In the genomic region with DNA sequence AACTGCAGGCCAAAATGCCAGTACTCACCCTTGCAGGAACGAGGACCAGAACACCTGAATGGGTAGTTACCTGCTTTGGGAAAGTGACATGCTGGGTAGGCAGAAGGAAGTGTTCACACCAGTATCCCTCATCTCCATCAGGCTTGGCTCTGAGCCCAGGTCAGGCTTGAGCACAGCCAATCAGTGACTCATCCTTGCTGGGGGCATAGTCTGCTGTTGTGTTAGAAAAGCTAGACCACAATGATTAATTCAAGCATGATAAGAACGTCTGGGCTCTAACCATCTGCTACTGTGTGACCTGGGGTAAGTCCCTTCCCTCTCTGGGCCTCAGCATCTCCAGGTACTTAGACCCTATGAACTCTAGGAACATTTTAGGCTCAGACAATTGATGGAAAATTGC, we compare ENCODE assay signal across 1 cellular context.
A peak's percentile ranks its signal among the peaks of the same experiment; 100 is the strongest.
TF ChIP-seq lines count a peak whose summit lies in the region.

No MANE protein-coding gene starts in this region.

TF ChIP-seq in HEK293, 187 proteins besides CTCF, POLR2A, EP300 and RAD21 (continued from another document):
- TF ChIP-seq, protein P1, sequence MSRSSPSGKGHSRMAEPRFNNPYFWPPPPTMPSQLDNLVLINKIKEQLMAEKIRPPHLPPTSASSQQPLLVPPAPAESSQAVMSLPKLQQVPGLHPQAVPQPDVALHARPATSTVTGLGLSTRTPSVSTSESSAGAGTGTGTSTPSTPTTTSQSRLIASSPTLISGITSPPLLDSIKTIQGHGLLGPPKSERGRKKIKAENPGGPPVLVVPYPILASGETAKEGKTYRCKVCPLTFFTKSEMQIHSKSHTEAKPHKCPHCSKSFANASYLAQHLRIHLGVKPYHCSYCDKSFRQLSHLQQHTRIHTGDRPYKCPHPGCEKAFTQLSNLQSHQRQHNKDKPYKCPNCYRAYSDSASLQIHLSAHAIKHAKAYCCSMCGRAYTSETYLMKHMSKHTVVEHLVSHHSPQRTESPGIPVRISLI (tag by site-specific recombination; IDR thresholded peaks at IDR 0.05): no peak
- TF ChIP-seq ZNF341 (tag by site-specific recombination; IDR thresholded peaks at IDR 0.05; ENCODE audit: low read depth) (no peak), ZNF530 (tag by site-specific recombination; IDR thresholded peaks at IDR 0.05; ENCODE audit: low read depth) (no peak), ZBTB6 (tag by site-specific recombination; IDR thresholded peaks at IDR 0.05) (no peak), GLIS1 (tag by site-specific recombination; IDR thresholded peaks at IDR 0.05) (peak; percentile 94), KLF8 (tag by site-specific recombination; IDR thresholded peaks at IDR 0.05) (no peak; the same call in 1 of the 2 replicates), ZNF701 (tag by site-specific recombination; IDR thresholded peaks at IDR 0.05) (no peak), GLI4 (tag by site-specific recombination; IDR thresholded peaks at IDR 0.05) (no peak), ZNF366 (tag by site-specific recombination; conservative IDR thresholded peaks at IDR 0.05) (peak; percentile 74), MEIS1 (CRISPR knock-in tag; IDR thresholded peaks at IDR 0.05; ENCODE audit: borderline replicate concordance) (no peak), GLI2 (tag by site-specific recombination; IDR thresholded peaks at IDR 0.05; ENCODE audit: borderline replicate concordance, low read depth) (no peak; the same call in 1 of the 2 replicates), GLIS2 (tag by site-specific recombination; IDR thresholded peaks at IDR 0.05) (peak; percentile 57), ZNF248 (tag by site-specific recombination; IDR thresholded peaks at IDR 0.05) (no peak), ZNF768 (tag by site-specific recombination; IDR thresholded peaks at IDR 0.05) (peak; percentile 82; the same call in 1 of the 2 replicates), ZNF629 (tag by site-specific recombination; IDR thresholded peaks at IDR 0.05) (peak; percentile 73; the same call in 1 of the 2 replicates)
- TF ChIP-seq, protein P2, sequence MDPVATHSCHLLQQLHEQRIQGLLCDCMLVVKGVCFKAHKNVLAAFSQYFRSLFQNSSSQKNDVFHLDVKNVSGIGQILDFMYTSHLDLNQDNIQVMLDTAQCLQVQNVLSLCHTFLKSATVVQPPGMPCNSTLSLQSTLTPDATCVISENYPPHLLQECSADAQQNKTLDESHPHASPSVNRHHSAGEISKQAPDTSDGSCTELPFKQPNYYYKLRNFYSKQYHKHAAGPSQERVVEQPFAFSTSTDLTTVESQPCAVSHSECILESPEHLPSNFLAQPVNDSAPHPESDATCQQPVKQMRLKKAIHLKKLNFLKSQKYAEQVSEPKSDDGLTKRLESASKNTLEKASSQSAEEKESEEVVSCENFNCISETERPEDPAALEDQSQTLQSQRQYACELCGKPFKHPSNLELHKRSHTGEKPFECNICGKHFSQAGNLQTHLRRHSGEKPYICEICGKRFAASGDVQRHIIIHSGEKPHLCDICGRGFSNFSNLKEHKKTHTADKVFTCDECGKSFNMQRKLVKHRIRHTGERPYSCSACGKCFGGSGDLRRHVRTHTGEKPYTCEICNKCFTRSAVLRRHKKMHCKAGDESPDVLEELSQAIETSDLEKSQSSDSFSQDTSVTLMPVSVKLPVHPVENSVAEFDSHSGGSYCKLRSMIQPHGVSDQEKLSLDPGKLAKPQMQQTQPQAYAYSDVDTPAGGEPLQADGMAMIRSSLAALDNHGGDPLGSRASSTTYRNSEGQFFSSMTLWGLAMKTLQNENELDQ (tag by site-specific recombination; IDR thresholded peaks at IDR 0.05; ENCODE audit: low read depth): no peak
